In the genomic region with DNA sequence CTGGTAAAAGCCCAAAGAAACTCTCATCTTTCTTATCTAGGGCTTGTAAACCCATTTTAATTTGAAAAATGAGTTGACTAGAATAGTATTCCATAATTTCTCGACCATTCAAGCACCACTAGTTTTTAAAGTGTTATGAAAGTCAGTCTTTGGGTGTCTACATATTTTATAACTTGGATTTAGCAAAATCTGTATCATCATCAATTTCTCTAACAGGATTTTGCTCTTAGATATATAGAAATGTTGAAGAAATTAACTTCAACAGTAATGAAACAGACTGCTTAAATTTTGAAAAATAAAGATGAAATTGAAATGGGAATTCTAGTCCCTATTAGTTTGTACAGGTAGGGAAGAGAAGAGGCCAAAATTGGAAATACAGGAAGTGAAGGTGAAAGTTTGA, we compare ENCODE assay signal across 22 cellular contexts. TPM values are rescaled to one million over a fixed set of nuclear protein-coding genes. Genes with fewer than 3 reads are reported as not detected.
DNase-seq lines count a peak whose midpoint lies in the region; ATAC-seq, FAIRE-seq and TF ChIP-seq lines count a peak whose summit lies in the region.
"Had no signal": no experiment of that assay in that cellular context is flagged by ENCODE, and none has a peak within 500 bp of the region (broad histone marks: within the 10 kb centered on the region; RNA-seq: fewer than 3 reads in every experiment).

No MANE protein-coding gene starts in this region.

- H3K4me3 ChIP-seq in A549: no peak overlapping the region
- H3K4me3 ChIP-seq in SK-N-MC: no peak overlapping the region
- H3K4me3 ChIP-seq in osteoblast (ENCODE audit: insufficient read depth, low read length): no peak overlapping the region
- H3K4me3 ChIP-seq: BLaER1 treated with 17β-estradiol and CSF1 and Interleukin-3, amounts not matched to agents 10 nM and 100 nM; GM12878; GM23248 had no signal

- CTCF ChIA-PET in A549 (lab: Yijun Ruan, JAX): interaction anchor here (1.2 to 2.1 kb wide), 2 partner anchors 11 to 568 kb away, joined by 3 to 8 read pairs; no protein-coding TSS in a partner anchor

- TF ChIP-seq CTCF in A549 (IDR thresholded peaks at IDR 0.05): no peak
- no peak for TF ChIP-seq CTCF in osteoblast (IDR thresholded peaks at IDR 0.05; ENCODE audit: extremely low read depth, low read depth, low read length)

- no peak for TF ChIP-seq RAD21 in A549 (conservative IDR thresholded peaks at IDR 0.05 in 1 of 2, IDR thresholded peaks at IDR 0.05 in 1 of 2)

- peaks cover 64% of the 10 kb centered on the region for H3K79me2 ChIP-seq in osteoblast (ENCODE audit: insufficient read depth, low read length)

- H3K27ac ChIP-seq in A549 (no peak overlapping the region), SK-N-MC (peak overlapping the region; percentile 33; the same call in 1 of the 2 replicates), osteoblast (ENCODE audit: low read depth, low read length) (peak overlapping the region; percentile 6)
- H3K27ac ChIP-seq: BLaER1 treated with 17β-estradiol and CSF1 and Interleukin-3, amounts not matched to agents 10 nM and 100 nM; GM23248 had no signal

- H3K27me3 ChIP-seq in osteoblast (ENCODE audit: insufficient read depth, low read length): no peaks in the 10 kb centered on the region
- H3K27me3 ChIP-seq: BLaER1 treated with 17β-estradiol and CSF1 and Interleukin-3, amounts not matched to agents 10 nM and 100 nM had no signal

- DNase-seq in A549 (ENCODE audit: low read depth in 1 of 2, low spot score in 1 of 2): no peak
- DNase-seq in SK-N-MC (ENCODE audit: low read depth, low spot score): no peak
- DNase-seq in osteoblast (ENCODE audit: insufficient read length, low spot score, missing footprints): no peak
- DNase-seq in putamen (ENCODE audit: low spot score): no peak
- no peak for DNase-seq in cardiac septum (ENCODE audit: low spot score)
- DNase-seq: ACHN; AML-193; BE2C; CD4-positive, alpha-beta T cell; CD8-positive, alpha-beta memory T cell; DMS 273 treated with DMSO at 0.1 percent for 48 hours; DMS79; EL; GDM1; GM23248; H7 had no signal

- H4K20me1 ChIP-seq in osteoblast (ENCODE audit: insufficient read depth, low read length): no peaks in the 10 kb centered on the region
- H4K20me1 ChIP-seq: BLaER1 treated with 17β-estradiol and CSF1 and Interleukin-3, amounts not matched to agents 10 nM and 100 nM had no signal

- intact Hi-C loops in cardiac septum (cut with DNase I): no loop called here

- H3K4me1 ChIP-seq in A549: peaks cover 7% of the 10 kb centered on the region
- peaks cover 36% of the 10 kb centered on the region for H3K4me1 ChIP-seq in osteoblast (ENCODE audit: insufficient read depth, low read length)

- H3K4me2 ChIP-seq in A549 (no peak overlapping the region), osteoblast (ENCODE audit: insufficient read depth, low read length) (no peak overlapping the region)
- H3K4me2 ChIP-seq: BLaER1 treated with 17β-estradiol and CSF1 and Interleukin-3, amounts not matched to agents 10 nM and 100 nM had no signal

- no peak overlapping the region for H2AFZ ChIP-seq in osteoblast (ENCODE audit: low read length)
- H2AFZ ChIP-seq: GM23248 had no signal

- WGBS in A549 (ENCODE audit: missing lambda C conversion rate): 48% methylated on average over 1 of the region's 1 CpG

- FAIRE-seq in A204.1 (lab: Jason Lieb, UNC) (peak; percentile 35), A549 (lab: Jason Lieb, UNC) (no peak)
- FAIRE-seq: D721Med, GM12878, GM19239, H1 had no signal

- H3K9ac ChIP-seq in SK-N-MC (ENCODE audit: insufficient read length): no peak overlapping the region
- H3K9ac ChIP-seq: BLaER1 treated with 17β-estradiol and CSF1 and Interleukin-3, amounts not matched to agents 10 nM and 100 nM; GM23248 had no signal

- no peak for ATAC-seq in A549
- ATAC-seq: GM12878 had no signal

- H3K36me3 ChIP-seq in SK-N-MC (ENCODE audit: insufficient read depth, low read length) (no peaks in the 10 kb centered on the region), osteoblast (ENCODE audit: insufficient read depth, low read length) (peaks cover 5% of the 10 kb centered on the region)
- H3K36me3 ChIP-seq: BE2C; BLaER1 treated with 17β-estradiol and CSF1 and Interleukin-3, amounts not matched to agents 10 nM and 100 nM had no signal

- no peak for TF ChIP-seq POLR2A in A549 (IDR thresholded peaks at IDR 0.05; ENCODE audit: low read length)

- POLR2A ChIA-PET in A549 (lab: Yijun Ruan, JAX): no interaction called here

- TF ChIP-seq EP300 in A549 (IDR thresholded peaks at IDR 0.05): no peak

- H3K9me3 ChIP-seq in A549: no peaks in the 10 kb centered on the region
- H3K9me3 ChIP-seq in SK-N-MC (ENCODE audit: low read depth, low read length): no peaks in the 10 kb centered on the region
- H3K9me3 ChIP-seq in osteoblast (ENCODE audit: low read depth, low read length): no peaks in the 10 kb centered on the region
- H3K9me3 ChIP-seq: BE2C; BLaER1 treated with 17β-estradiol and CSF1 and Interleukin-3, amounts not matched to agents 10 nM and 100 nM had no signal

TF ChIP-seq in A549, 52 proteins besides CTCF, POLR2A, EP300 and RAD21:
- TF ChIP-seq MAFK (IDR thresholded peaks at IDR 0.05; ENCODE audit: partially characterized antibody) (peak; percentile 56), FOXS1 (CRISPR knock-in tag; IDR thresholded peaks at IDR 0.05) (no peak)

RNA-seq across cellular contexts. Expression of a gene that starts 32.8 kb away (rescaled TPM):
- polyA plus RNA-seq in A549 (2011; rRNA removed) (41.5 and 46.1 TPM in 2 replicates), A549 (2017; fragmentation: RNase III; extraction: RNeasy Plus Mini Kit Qiagen cat#74134 plus additional on column Dnase treatment) (24.6 to 27.6 TPM (median 25.2 TPM) in 3 replicates)
- 19.8 and 22.2 TPM in 2 replicates for polyA plus RNA-seq in A549 (2012; cell fraction: cytosol; rRNA removed)
- polyA plus RNA-seq in A549 (2012; cell fraction: nucleus; rRNA removed): 9.1 and 10.6 TPM in 2 replicates
- 44.2 and 50.1 TPM in 2 replicates for polyA minus RNA-seq in A549 (2011; rRNA and poly(A)+ RNA removed)
- total RNA-seq in osteoblast (72.4 and 81.0 TPM in 2 replicates), cardiac septum (166 TPM)
- total RNA-seq: CD8-positive, alpha-beta memory T cell had no signal
- polyA plus RNA-seq: CD8-positive, alpha-beta memory T cell had no signal

Comparison
In these comparisons a context has a peak if more than half of its experiments do, and no peak if none do; other contexts are left out.
1. H3K27ac ChIP-seq: peak in SK-N-MC (single experiment) and osteoblast (single experiment); none in A549 (0 of 2).